ENCODE assay signal across 8 cellular contexts in genomic region chr1:214551436-214552173, GRCh38. TPM values are rescaled to one million over a fixed set of nuclear protein-coding genes. Genes with fewer than 3 reads are reported as not detected.
DNase-seq lines count a peak whose midpoint lies in the region; ATAC-seq, FAIRE-seq and TF ChIP-seq lines count a peak whose summit lies in the region.

Gene PTPN14, minus strand, starts transcription at chr1:214551602. Its CDS starts 86,799 bp downstream, at chr1:214464803.

- BruUV-seq in endothelial cell of umbilical vein (replicated peaks; lab: Mats Ljungman, UMichigan) = no TSS peak

- CTCF ChIA-PET in activated CD4-positive, alpha-beta T cell treated with anti-CD3 and anti-CD28 coated beads, Interleukin-2, amount 10 ng/mL, durations not matched to agents 7 days and 5 days (lab: Charles Lee) = interaction anchor here (1.2 to 1.5 kb wide), 2 partner anchors 62 to 112 kb away, joined by 3 read pairs; no protein-coding TSS in a partner anchor
- CTCF ChIA-PET in endothelial cell of umbilical vein (lab: Charles Lee) = interaction anchor here (0.6 to 12.4 kb wide), 19 partner anchors 9 to 219 kb away, joined by 3 to 171 read pairs (median 5); no protein-coding TSS in a partner anchor

- H3K36me3 Mint-ChIP-seq in activated CD4-positive, alpha-beta T cell treated with anti-CD3 and anti-CD28 coated beads, Interleukin-2, amount 10 ng/mL, durations not matched to agents 7 days and 5 days (ENCODE audit: low read depth) = no peaks in the 10 kb centered on the region

- dilution Hi-C loops in endothelial cell of umbilical vein (cut with MboI; ENCODE audit: extremely low pct_ligation_motif_present, low sequenced_read_pairs) = no loop called here

- H3K4me1 ChIP-seq in endothelial cell of umbilical vein (ENCODE audit: control insufficient read depth, extremely low read depth, insufficient read depth, low read length) = peaks cover 50% of the 10 kb centered on the region

- peaks cover 44% of the 10 kb centered on the region for H3K79me2 ChIP-seq in endothelial cell of umbilical vein (ENCODE audit: control insufficient read depth, insufficient read depth, low read length)

- H3K4me3 Mint-ChIP-seq in activated CD4-positive, alpha-beta T cell treated with anti-CD3 and anti-CD28 coated beads, Interleukin-2, amount 10 ng/mL, durations not matched to agents 7 days and 5 days = peak within 1 kb of the TSS; percentile 76

- H3K9ac ChIP-seq in endothelial cell of umbilical vein (replicated peaks; ENCODE audit: extremely low read depth, insufficient read depth, low read length) = peak within 1 kb of the TSS; percentile 99

- H3K4me1 Mint-ChIP-seq in activated CD4-positive, alpha-beta T cell treated with anti-CD3 and anti-CD28 coated beads, Interleukin-2, amount 10 ng/mL, durations not matched to agents 7 days and 5 days = peaks cover 8% of the 10 kb centered on the region

- H3K27ac ChIP-seq in endothelial cell of umbilical vein (ENCODE audit: insufficient read depth, low read depth, low read length) = peak within 1 kb of the TSS; percentile 98

- H3K36me3 ChIP-seq in endothelial cell of umbilical vein (ENCODE audit: control insufficient read depth in 2 of 2, extremely low read depth in 1 of 2, insufficient read depth in 2 of 2, low read length in 2 of 2) = no peaks in the 10 kb centered on the region

- DNase-seq in activated CD4-positive, alpha-beta T cell treated with anti-CD3 and anti-CD28 coated beads, Interleukin-2, amount 10 ng/mL, durations not matched to agents 7 days and 5 days = no peak
- no peak for DNase-seq in activated CD4-positive, alpha-beta T cell treated with anti-CD3 and anti-CD28 coated beads for 1 hour
- peak; percentile 82 for DNase-seq in HS-5 (ENCODE audit: low read depth)
- peak; percentile 93 for DNase-seq in endothelial cell of umbilical vein (ENCODE audit: low read depth, low spot score)
- DNase-seq in lung microvascular endothelial cell (ENCODE audit: low read depth in 2 of 2) = peak; percentile 91 to 96

- peak within 1 kb of the TSS; percentile 51 for H3K27ac Mint-ChIP-seq in activated CD4-positive, alpha-beta T cell treated with anti-CD3 and anti-CD28 coated beads, Interleukin-2, amount 10 ng/mL, durations not matched to agents 7 days and 5 days

- H3K4me3 ChIP-seq in endothelial cell of umbilical vein (replicated peaks in 1 of 3; ENCODE audit: insufficient read depth in 1 of 3, low read depth in 1 of 3, low read length in 3 of 3) = peak within 1 kb of the TSS; percentile 31 to 88 (median 73)

- peaks cover 53% of the 10 kb centered on the region for H3K27me3 Mint-ChIP-seq in activated CD4-positive, alpha-beta T cell treated with anti-CD3 and anti-CD28 coated beads, Interleukin-2, amount 10 ng/mL, durations not matched to agents 7 days and 5 days

- POLR2A ChIA-PET in activated CD4-positive, alpha-beta T cell treated with anti-CD3 and anti-CD28 coated beads, Interleukin-2, amount 10 ng/mL, durations not matched to agents 7 days and 5 days (lab: Charles Lee) = no interaction called here
- POLR2A ChIA-PET in endothelial cell of umbilical vein (lab: Charles Lee) = interaction anchor here (0.7 to 1.7 kb wide), 9 partner anchors 9 to 564 kb away, joined by 3 to 22 read pairs (median 4); partner anchors contain the start of gene PROX1

- peaks cover 2% of the 10 kb centered on the region for H4K20me1 ChIP-seq in endothelial cell of umbilical vein (replicated peaks; ENCODE audit: control insufficient read depth, extremely low read depth, insufficient read depth, low read length)

- no peak for ATAC-seq in HG03025 (IDR thresholded peaks at IDR 0.05; ENCODE audit: low FRiP score, unreplicated experiment)

- no peaks in the 10 kb centered on the region for H3K27me3 ChIP-seq in endothelial cell of umbilical vein (ENCODE audit: control insufficient read depth in 2 of 2, insufficient read depth in 2 of 2, low read length in 2 of 2)

- intact Hi-C loops in T-helper 2 cell treated with Interferon-gamma antibody and Interleukin-4, amounts not matched to agents 100 ng/mL and 5 ng/mL, for 36 hours (cut with micrococcal nuclease) = loop anchor here (1.0 to 5.0 kb wide), 4 partner anchors 33 to 163 kb away; partner anchors contain the start of gene CENPF
- intact Hi-C loops in endothelial cell of umbilical vein (cut with micrococcal nuclease) = loop anchor here (1.0 to 2.0 kb wide), 10 partner anchors 34 to 270 kb away; partner anchors contain the start of genes CENPF and SMYD2

- peak; percentile 63 for FAIRE-seq in endothelial cell of umbilical vein (lab: Jason Lieb, UNC)

- H2AFZ ChIP-seq in endothelial cell of umbilical vein (ENCODE audit: low read depth, low read length) = peak within 1 kb of the TSS; percentile 60

- TF ChIP-seq CTCF in endothelial cell of umbilical vein (IDR thresholded peaks at IDR 0.05; ENCODE audit: extremely low read depth in 1 of 2, insufficient read depth in 1 of 2, low read depth in 1 of 2, low read length in 2 of 2) = peak; percentile 17 to 47
- no peak for TF ChIP-seq CTCF in subcutaneous adipose tissue (IDR thresholded peaks at IDR 0.05; ENCODE audit: low read depth)

- peak within 1 kb of the TSS; percentile 94 for H3K4me2 ChIP-seq in endothelial cell of umbilical vein (ENCODE audit: insufficient read depth, low read length)

- H3K9me3 Mint-ChIP-seq in activated CD4-positive, alpha-beta T cell treated with anti-CD3 and anti-CD28 coated beads, Interleukin-2, amount 10 ng/mL, durations not matched to agents 7 days and 5 days = no peaks in the 10 kb centered on the region

- H3K9me1 ChIP-seq in endothelial cell of umbilical vein (replicated peaks; ENCODE audit: control insufficient read depth, extremely low read depth, insufficient read depth, low read length) = no peaks in the 10 kb centered on the region

- no peaks in the 10 kb centered on the region for H3K9me3 ChIP-seq in endothelial cell of umbilical vein (replicated peaks; ENCODE audit: control insufficient read depth, insufficient read depth, low read length)

- TF ChIP-seq POLR2A in endothelial cell of umbilical vein (IDR thresholded peaks at IDR 0.05; ENCODE audit: low read depth, low read length) = peak; percentile 97

TF ChIP-seq in endothelial cell of umbilical vein, 7 proteins besides CTCF, POLR2A, EP300 and RAD21:
- TF ChIP-seq POLR2AphosphoS5 (IDR thresholded peaks at IDR 0.05; ENCODE audit: insufficient read depth, low read depth, low read length) (peak; percentile 92), MAX (IDR thresholded peaks at IDR 0.05; ENCODE audit: insufficient read depth, insufficient read length) (no peak), EZH2 (IDR thresholded peaks at IDR 0.05; ENCODE audit: borderline replicate concordance, low read depth, low read length, severe bottlenecking) (no peak), JUN (IDR thresholded peaks at IDR 0.05; ENCODE audit: borderline replicate concordance, insufficient read depth, insufficient read length, low read depth) (no peak), FOS (IDR thresholded peaks at IDR 0.05; ENCODE audit: borderline replicate concordance, insufficient read depth, low read length) (peak; percentile 25), MYC (IDR thresholded peaks at IDR 0.05; ENCODE audit: low read depth, low read length) (no peak), GATA2 (IDR thresholded peaks at IDR 0.05; ENCODE audit: insufficient read depth, insufficient read length, low read depth, low read length) (no peak)

RNA-seq across cellular contexts. Expression of gene PTPN14, which starts in this region (rescaled TPM):
- total RNA-seq in activated CD4-positive, alpha-beta T cell treated with anti-CD3 and anti-CD28 coated beads, Interleukin-2, amount 10 ng/mL, durations not matched to agents 7 days and 5 days = under 1 TPM; 0.32 to 0.37 TPM
- 20.6 and 20.7 TPM in 2 replicates for total RNA-seq in T-helper 2 cell treated with Interferon-gamma antibody and Interleukin-4, amounts not matched to agents 100 ng/mL and 5 ng/mL, for 36 hours
- total RNA-seq in endothelial cell of umbilical vein (88.9 and 93.0 TPM in 2 replicates), lung microvascular endothelial cell (57.1 and 71.8 TPM in 2 replicates), subcutaneous adipose tissue (10 to 100 TPM; 13.1 to 39.2 (median 30.0) TPM)
- 18.5 and 23.1 TPM in 2 replicates for polyA plus RNA-seq in endothelial cell of umbilical vein
- 18.2 and 18.3 TPM in 2 replicates for polyA plus RNA-seq in endothelial cell of umbilical vein (2011; cell fraction: cytosol; rRNA removed)
- polyA plus RNA-seq in endothelial cell of umbilical vein (2011; cell fraction: nucleus; rRNA removed) = 35.6 and 36.4 TPM in 2 replicates
- 22.8 and 30.2 TPM in 2 replicates for polyA plus RNA-seq in endothelial cell of umbilical vein (2012)
- 114 and 116 TPM in 2 replicates for polyA minus RNA-seq in endothelial cell of umbilical vein
- polyA minus RNA-seq in endothelial cell of umbilical vein (2011; cell fraction: cytosol; rRNA and poly(A)+ RNA removed) = 22.9 TPM
- polyA minus RNA-seq in endothelial cell of umbilical vein (2011; cell fraction: nucleus; rRNA and poly(A)+ RNA removed) = 109 and 123 TPM in 2 replicates

Comparison
In these comparisons a context has a peak if more than half of its experiments do, and no peak if none do; other contexts are left out.
1. RNA of gene PTPN14 (total RNA-seq): 88.9 to 93.0 TPM in endothelial cell of umbilical vein, 57.1 to 71.8 TPM in lung microvascular endothelial cell, 13.1 to 39.2 TPM in subcutaneous adipose tissue and 20.6 to 20.7 TPM in T-helper 2 cell treated with Interferon-gamma antibody and Interleukin-4, amounts not matched to agents 100 ng/mL and 5 ng/mL, for 36 hours; 0.32 to 0.37 TPM in activated CD4-positive, alpha-beta T cell treated with anti-CD3 and anti-CD28 coated beads, Interleukin-2, amount 10 ng/mL, durations not matched to agents 7 days and 5 days; every median in the first group is over 10 times any median in the second.
2. DNase-seq: peak in HS-5 (single experiment), endothelial cell of umbilical vein (single experiment) and lung microvascular endothelial cell (2 of 2); none in activated CD4-positive, alpha-beta T cell treated with anti-CD3 and anti-CD28 coated beads, Interleukin-2, amount 10 ng/mL, durations not matched to agents 7 days and 5 days (single experiment) and activated CD4-positive, alpha-beta T cell treated with anti-CD3 and anti-CD28 coated beads for 1 hour (single experiment).